Comparison of ENCODE assay signal across 9 cellular contexts in the genomic region with DNA sequence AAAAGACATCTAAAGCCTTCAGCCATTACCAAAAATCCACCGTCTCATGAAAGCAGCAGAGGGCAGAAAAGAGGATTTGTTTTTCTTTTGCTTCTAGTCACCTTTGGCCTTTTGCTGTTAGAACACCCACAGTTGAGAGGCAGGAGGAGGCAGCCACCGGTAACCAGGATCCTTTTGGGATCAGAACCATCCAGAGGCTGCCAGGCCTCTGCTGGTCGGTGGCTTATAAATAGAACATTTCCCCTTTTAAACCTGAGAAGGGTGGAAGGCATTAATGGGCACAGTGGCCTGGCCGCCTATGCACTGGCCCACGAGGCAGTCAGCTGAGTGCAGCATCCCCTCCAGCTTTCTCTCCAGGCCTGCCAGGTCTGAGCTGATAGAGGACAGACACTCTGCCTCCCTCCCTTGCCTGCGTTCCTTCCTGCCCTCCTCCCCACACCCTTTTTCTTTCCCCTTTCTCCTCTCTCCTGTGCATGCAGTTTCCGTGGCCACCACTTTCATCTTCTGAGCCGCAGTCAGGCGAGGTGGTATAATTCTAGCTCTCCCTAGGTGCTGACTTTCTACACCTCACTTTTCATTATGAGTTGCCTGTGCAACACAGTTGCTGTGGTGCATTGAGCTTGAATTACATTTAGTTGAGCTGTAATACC.
DNase-seq lines count a peak whose midpoint lies in the region; ATAC-seq lines count a peak whose summit lies in the region.
"Had no signal": no experiment of that assay in that cellular context is flagged by ENCODE, and none has a peak within 500 bp of the region (broad histone marks: within the 10 kb centered on the region; RNA-seq: fewer than 3 reads in every experiment).

No MANE protein-coding gene starts in this region.

- peak; percentile 53 for ATAC-seq in GM21576 (IDR thresholded peaks at IDR 0.05; ENCODE audit: unreplicated experiment)
- peak; percentile 87 for ATAC-seq in stimulated activated naive CD8-positive, alpha-beta T cell treated with anti-CD3 and anti-CD28 coated beads, Interleukin-15, amount 100 ng/mL, for 72 hours

- H3K9me3 Mint-ChIP-seq in stimulated activated naive CD8-positive, alpha-beta T cell treated with anti-CD3 and anti-CD28 coated beads, Interleukin-15, amount 100 ng/mL, for 72 hours = peaks cover 1 to 2% of the 10 kb centered on the region in 2 donors

- DNase-seq in NCI-H2196 (lab: John Stamatoyannopoulos, UW; ENCODE audit: unreplicated experiment) = peak; percentile 36
- no peak for DNase-seq in NCI-H2196 treated with DMSO at 0.1 percent for 48 hours (lab: John Stamatoyannopoulos, UW; ENCODE audit: unreplicated experiment)
- peak; percentile 38 for DNase-seq in M059J (ENCODE audit: low read depth)
- peak; percentile 41 for DNase-seq in globus pallidus (ENCODE audit: low spot score)
- DNase-seq in stimulated activated naive CD8-positive, alpha-beta T cell treated with anti-CD3 and anti-CD28 coated beads, Interleukin-15, amount 100 ng/mL, for 72 hours = peak; percentile 49 to 75
- DNase-seq in COR-L47 (lab: John Stamatoyannopoulos, UW) = no peak
- no peak for DNase-seq in glomerular visceral epithelial cell (ENCODE audit: extremely low spot score)

- H3K4me1 Mint-ChIP-seq in stimulated activated naive CD8-positive, alpha-beta T cell treated with anti-CD3 and anti-CD28 coated beads, Interleukin-15, amount 100 ng/mL, for 72 hours = peaks cover 81% of the 10 kb centered on the region

- no peaks in the 10 kb centered on the region for H3K27me3 Mint-ChIP-seq in stimulated activated naive CD8-positive, alpha-beta T cell treated with anti-CD3 and anti-CD28 coated beads, Interleukin-15, amount 100 ng/mL, for 72 hours
- H3K27me3 Mint-ChIP-seq: B cell had no signal

- H3K27ac Mint-ChIP-seq in stimulated activated naive CD8-positive, alpha-beta T cell treated with anti-CD3 and anti-CD28 coated beads, Interleukin-15, amount 100 ng/mL, for 72 hours = peak overlapping the region; percentile 24 to 74
- H3K27ac Mint-ChIP-seq: B cell had no signal

- peak overlapping the region; percentile 48 to 59 for H3K4me3 Mint-ChIP-seq in stimulated activated naive CD8-positive, alpha-beta T cell treated with anti-CD3 and anti-CD28 coated beads, Interleukin-15, amount 100 ng/mL, for 72 hours
- H3K4me3 Mint-ChIP-seq: B cell had no signal

Comparison
In these comparisons a context has a peak if more than half of its experiments do, and no peak if none do; other contexts are left out.
1. DNase-seq: peak in NCI-H2196 (single experiment), M059J (single experiment), globus pallidus (single experiment) and stimulated activated naive CD8-positive, alpha-beta T cell treated with anti-CD3 and anti-CD28 coated beads, Interleukin-15, amount 100 ng/mL, for 72 hours (2 of 2); none in NCI-H2196 treated with DMSO at 0.1 percent for 48 hours (single experiment), COR-L47 (single experiment) and glomerular visceral epithelial cell (single experiment).